1 cellular context compared by ENCODE assay signal in the genomic region with DNA sequence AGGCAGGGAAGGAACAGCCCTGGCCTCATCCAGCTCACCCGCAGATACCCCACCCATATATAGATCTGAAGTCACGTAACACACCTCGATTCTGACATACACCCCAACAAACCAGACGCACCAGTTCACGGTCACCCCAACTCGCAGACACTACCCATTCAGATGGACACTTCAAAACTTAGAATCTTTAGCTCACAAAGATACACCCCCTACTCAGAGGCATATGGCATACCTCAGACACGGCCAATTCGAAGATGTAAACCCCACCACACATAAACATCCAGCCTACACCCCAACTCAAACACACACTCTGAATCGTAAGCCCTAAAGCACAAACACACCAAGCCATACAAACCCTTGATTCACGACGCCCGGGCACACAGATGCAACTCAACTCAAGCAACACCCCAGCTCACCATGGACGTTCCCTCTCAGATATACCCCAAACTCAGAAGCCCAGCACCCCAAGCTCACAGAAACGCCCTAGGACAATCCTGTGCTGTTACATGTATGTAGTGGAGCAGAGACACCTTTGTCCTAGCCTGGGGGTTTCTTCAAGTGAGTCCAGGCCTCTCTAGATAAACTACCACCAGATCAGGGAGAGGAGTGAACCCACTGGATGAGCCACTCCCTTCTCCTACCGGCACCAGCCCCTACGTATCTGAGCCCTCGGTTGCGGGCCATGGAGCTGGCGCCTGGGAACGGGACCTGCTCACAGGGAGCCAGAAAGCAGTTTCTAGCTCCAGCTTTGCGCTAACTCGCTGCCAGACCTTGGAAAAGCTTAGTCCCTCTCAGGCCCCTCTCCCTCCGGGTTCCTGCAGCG.
A peak's percentile ranks its signal among the peaks of the same experiment; 100 is the strongest.
TF ChIP-seq lines count a peak whose summit lies in the region.

No MANE protein-coding gene starts in this region.

TF ChIP-seq in H1, 55 proteins besides CTCF, POLR2A, EP300 and RAD21:
- TF ChIP-seq EZH2 (IDR thresholded peaks at IDR 0.05; ENCODE audit: low read depth, low read length, severe bottlenecking) (peak; percentile 82), SUZ12 (IDR thresholded peaks at IDR 0.05; ENCODE audit: low read length) (peak; percentile 73; the same call in 1 of the 2 replicates), SP2 (IDR thresholded peaks at IDR 0.05; ENCODE audit: low read length) (no peak)
TF ChIP-seq in H1: peak in this region for 2.
